Comparison of ENCODE assay signal across 1 cellular context in genomic region chr4:94207469-94208224, GRCh38.
TF ChIP-seq lines count a peak whose summit lies in the region.

SMARCAD1 (plus strand) TSS chr4:94207865; CDS start chr4:94208395, 530 bp downstream.

TF ChIP-seq in H1, 55 proteins besides CTCF, POLR2A, EP300 and RAD21 (continued from another document):
- TF ChIP-seq ATF3 (IDR thresholded peaks at IDR 0.05; ENCODE audit: insufficient read depth, low read depth, low read length) (peak; percentile 83), CEBPB (IDR thresholded peaks at IDR 0.05; ENCODE audit: low read depth, low read length) (peak; percentile 96), CBX5 (IDR thresholded peaks at IDR 0.05; ENCODE audit: low read depth, low read length) (no peak), SRF (IDR thresholded peaks at IDR 0.05; ENCODE audit: low read depth, low read length) (peak; percentile 32; the same call in 1 of the 2 replicates), TBP (IDR thresholded peaks at IDR 0.05; ENCODE audit: low read depth, low read length) (peak; percentile 81), BRCA1 (IDR thresholded peaks at IDR 0.05; ENCODE audit: low read depth, low read length) (peak; percentile 76), TAF1 (IDR thresholded peaks at IDR 0.05; ENCODE audit: low read depth, low read length) (peak; percentile 93), CREB1 (IDR thresholded peaks at IDR 0.05) (peak; percentile 97), SIN3A (conservative IDR thresholded peaks at IDR 0.05 in 1 of 2, IDR thresholded peaks at IDR 0.05 in 1 of 2; ENCODE audit: low read depth in 1 of 2, low read length in 2 of 2) (peak; percentile 77 to 79; a peak in 2 of 4 replicates), GTF2F1 (IDR thresholded peaks at IDR 0.05; ENCODE audit: borderline replicate concordance, low read depth, low read length) (no peak), JUN (IDR thresholded peaks at IDR 0.05; ENCODE audit: low read depth, low read length) (no peak), PHF8 (conservative IDR thresholded peaks at IDR 0.05; ENCODE audit: low read depth, low read length) (peak; percentile 92), POU5F1 (IDR thresholded peaks at IDR 0.05; ENCODE audit: low read depth, low read length) (peak; percentile 8; the same call in 1 of the 2 replicates), MAFK (IDR thresholded peaks at IDR 0.05; ENCODE audit: low read depth, low read length) (no peak), JUND (IDR thresholded peaks at IDR 0.05; ENCODE audit: low read length) (peak; percentile 84), YY1 (IDR thresholded peaks at IDR 0.05; ENCODE audit: low read depth, low read length) (no peak), SUZ12 (IDR thresholded peaks at IDR 0.05; ENCODE audit: low read length) (no peak), KDM1A (IDR thresholded peaks at IDR 0.05; ENCODE audit: borderline replicate concordance, low read length) (0 out of 2 replicates have a peak, but pooled peaks have one; percentile 15), MAX (IDR thresholded peaks at IDR 0.05) (peak; percentile 90), HDAC2 (IDR thresholded peaks at IDR 0.05; ENCODE audit: borderline replicate concordance in 1 of 2, low read depth in 2 of 2, low read length in 2 of 2) (peak; percentile 72 to 83; a peak in 2 of 4 replicates), SP1 (IDR thresholded peaks at IDR 0.05; ENCODE audit: low read depth, low read length) (no peak), TCF12 (IDR thresholded peaks at IDR 0.05; ENCODE audit: low read depth, low read length) (no peak), TEAD4 (IDR thresholded peaks at IDR 0.05; ENCODE audit: low read depth, low read length) (peak; percentile 42; the same call in 1 of the 2 replicates), EZH2 (IDR thresholded peaks at IDR 0.05; ENCODE audit: low read depth, low read length, severe bottlenecking) (no peak), RBBP5 (IDR thresholded peaks at IDR 0.05; ENCODE audit: borderline replicate concordance, low read depth, low read length) (peak; percentile 84; the same call in 1 of the 2 replicates), GABPA (IDR thresholded peaks at IDR 0.05; ENCODE audit: borderline replicate concordance, insufficient read depth, low read length) (peak; percentile 67; the same call in 1 of the 2 replicates), EGR1 (IDR thresholded peaks at IDR 0.05; ENCODE audit: borderline replicate concordance, low read depth, low read length) (0 out of 2 replicates have a peak, but pooled peaks have one; percentile 20), POLR2AphosphoS5 (IDR thresholded peaks at IDR 0.05; ENCODE audit: low read depth, low read length) (peak; percentile 85), KDM4A (IDR thresholded peaks at IDR 0.05; ENCODE audit: low read depth, low read length, severe bottlenecking) (peak; percentile 75)
